9 cellular contexts compared by ENCODE assay signal in genomic region chr17:74971842-74972106, GRCh38. TPM values are rescaled to one million over a fixed set of nuclear protein-coding genes. Genes with fewer than 3 reads are reported as not detected.
DNase-seq lines count a peak whose midpoint lies in the region; ATAC-seq and TF ChIP-seq lines count a peak whose summit lies in the region.
"Had no signal": no experiment of that assay in that cellular context is flagged by ENCODE, and none has a peak within 500 bp of the region (broad histone marks: within the 10 kb centered on the region; RNA-seq: fewer than 3 reads in every experiment).

No MANE protein-coding gene starts in this region.

- no peaks in the 10 kb centered on the region for H3K9me3 ChIP-seq in CD8-positive, alpha-beta memory T cell (ENCODE audit: low read length)
- no peaks in the 10 kb centered on the region for H3K9me3 ChIP-seq in heart right ventricle
- no peaks in the 10 kb centered on the region for H3K9me3 ChIP-seq in prostate gland

- WGBS in heart right ventricle, 2 donors: 26 to 31% methylated on average over 9 of the region's 9 CpGs
- WGBS in prostate gland: 33% methylated on average over 9 of the region's 9 CpGs

- POLR2A ChIA-PET in CD8-positive, alpha-beta memory T cell (lab: Charles Lee): interaction anchor here (0.5 to 0.6 kb wide), 2 partner anchors 125 to 200 kb away, joined by 3 read pairs; no protein-coding TSS in a partner anchor

- no peaks in the 10 kb centered on the region for H3K36me3 ChIP-seq in CD8-positive, alpha-beta memory T cell (ENCODE audit: insufficient read depth, low read length)
- H3K36me3 ChIP-seq in heart right ventricle: no peaks in the 10 kb centered on the region
- H3K36me3 ChIP-seq in prostate gland: no peaks in the 10 kb centered on the region

- DNase-seq in CD8-positive, alpha-beta memory T cell: no peak
- DNase-seq in heart right ventricle: no peak
- DNase-seq in prostate gland (ENCODE audit: low spot score): no peak
- DNase-seq in activated gamma-delta T cell (lab: John Stamatoyannopoulos, UW): no peak
- no peak for DNase-seq in left lobe of liver (ENCODE audit: low spot score)
- DNase-seq in NCI-H1436 (lab: John Stamatoyannopoulos, UW): no peak
- DNase-seq in NK-92 (lab: John Stamatoyannopoulos, UW; ENCODE audit: unreplicated experiment): no peak
- DNase-seq: effector CD8-positive, alpha-beta T cell had no signal

- no peak overlapping the region for H3K27ac ChIP-seq in CD8-positive, alpha-beta memory T cell (ENCODE audit: low read depth, low read length)
- peak overlapping the region; percentile 54 to 86 (median 76) for H3K27ac ChIP-seq in heart right ventricle
- H3K27ac ChIP-seq in prostate gland: peak overlapping the region; percentile 74 to 78

- intact Hi-C loops in heart right ventricle (cut with DNase I) (loop anchor here in 1 of 10 donors (10.0 kb wide), 1 partner anchor 143 kb away; no protein-coding TSS in a partner anchor), prostate gland (cut with DNase I) (no loop called here)

- no peaks in the 10 kb centered on the region for H3K9me3 Mint-ChIP-seq in CD8-positive, alpha-beta memory T cell

- TF ChIP-seq CTCF in heart right ventricle (IDR thresholded peaks at IDR 0.05) (no peak), prostate gland (IDR thresholded peaks at IDR 0.05) (no peak)

- peaks cover 0 to 1% (median 0%) of the 10 kb centered on the region in 3 donors for H3K36me3 Mint-ChIP-seq in CD8-positive, alpha-beta memory T cell

- H3K27me3 Mint-ChIP-seq in CD8-positive, alpha-beta memory T cell: peaks cover 4 to 21% of the 10 kb centered on the region in 2 donors

- no peak overlapping the region for H3K4me3 ChIP-seq in CD8-positive, alpha-beta memory T cell (ENCODE audit: low read length)
- peak overlapping the region; percentile 53 to 90 (median 73) for H3K4me3 ChIP-seq in heart right ventricle
- H3K4me3 ChIP-seq in prostate gland: peak overlapping the region; percentile 60 to 65

- peak overlapping the region; percentile 59 to 89 (median 68) for H3K4me3 Mint-ChIP-seq in CD8-positive, alpha-beta memory T cell

- peak; percentile 29 for TF ChIP-seq POLR2A in prostate gland (IDR thresholded peaks at IDR 0.05)

- H3K27me3 ChIP-seq in CD8-positive, alpha-beta memory T cell (ENCODE audit: insufficient read depth, low read length, poor library complexity, severe bottlenecking): peaks cover 8% of the 10 kb centered on the region
- H3K27me3 ChIP-seq in heart right ventricle: peaks cover 0 to 51% (median 0%) of the 10 kb centered on the region in 7 donors
- H3K27me3 ChIP-seq in prostate gland (replicated peaks; ENCODE audit: insufficient read depth): no peaks in the 10 kb centered on the region

- H3K27ac Mint-ChIP-seq in CD8-positive, alpha-beta memory T cell: no peak overlapping the region

- peaks cover 13% of the 10 kb centered on the region for H3K4me1 ChIP-seq in CD8-positive, alpha-beta memory T cell (ENCODE audit: insufficient read depth, low read length)
- H3K4me1 ChIP-seq in heart right ventricle (peaks cover 5 to 34% (median 22%) of the 10 kb centered on the region in 9 donors), prostate gland (replicated peaks) (peaks cover 6% of the 10 kb centered on the region)

- ATAC-seq in SK-N-SH treated with all-trans-retinoic acid at 6 μM for 48 hours (peak; percentile 34; the same call in 2 of the 3 replicates), heart right ventricle (peak in 3 of 8 donors; percentile 5 to 44 (median 8)), left lobe of liver (no peak)

- peaks cover 5 to 20% (median 6%) of the 10 kb centered on the region in 3 donors for H3K4me1 Mint-ChIP-seq in CD8-positive, alpha-beta memory T cell

- CTCF ChIA-PET in CD8-positive, alpha-beta memory T cell (lab: Charles Lee): interaction anchor here (1.0 to 8.4 kb wide), 7 partner anchors 12 to 318 kb away, joined by 3 to 84 read pairs (median 6); partner anchors contain the start of genes CDR2L, MRPL58 and SLC25A19

TF ChIP-seq in SK-N-SH treated with all-trans-retinoic acid at 6 μM for 48 hours, 23 proteins besides CTCF, POLR2A, EP300 and RAD21:
- TF ChIP-seq OSR1 (CRISPR knock-in tag; IDR thresholded peaks at IDR 0.05) (no peak), ZNF8 (CRISPR knock-in tag; IDR thresholded peaks at IDR 0.05) (no peak), ISL1 (CRISPR knock-in tag; IDR thresholded peaks at IDR 0.05) (no peak), TOX (CRISPR knock-in tag; IDR thresholded peaks at IDR 0.05; ENCODE audit: borderline replicate concordance) (no peak)
- TF ChIP-seq, protein P1, sequence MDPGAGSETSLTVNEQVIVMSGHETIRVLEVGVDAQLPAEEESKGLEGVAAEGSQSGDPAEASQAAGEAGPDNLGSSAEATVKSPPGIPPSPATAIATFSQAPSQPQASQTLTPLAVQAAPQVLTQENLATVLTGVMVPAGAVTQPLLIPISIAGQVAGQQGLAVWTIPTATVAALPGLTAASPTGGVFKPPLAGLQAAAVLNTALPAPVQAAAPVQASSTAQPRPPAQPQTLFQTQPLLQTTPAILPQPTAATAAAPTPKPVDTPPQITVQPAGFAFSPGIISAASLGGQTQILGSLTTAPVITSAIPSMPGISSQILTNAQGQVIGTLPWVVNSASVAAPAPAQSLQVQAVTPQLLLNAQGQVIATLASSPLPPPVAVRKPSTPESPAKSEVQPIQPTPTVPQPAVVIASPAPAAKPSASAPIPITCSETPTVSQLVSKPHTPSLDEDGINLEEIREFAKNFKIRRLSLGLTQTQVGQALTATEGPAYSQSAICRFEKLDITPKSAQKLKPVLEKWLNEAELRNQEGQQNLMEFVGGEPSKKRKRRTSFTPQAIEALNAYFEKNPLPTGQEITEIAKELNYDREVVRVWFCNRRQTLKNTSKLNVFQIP (CRISPR knock-in tag; IDR thresholded peaks at IDR 0.05; ENCODE audit: borderline replicate concordance, low read depth): no peak
- TF ChIP-seq, protein P2, sequence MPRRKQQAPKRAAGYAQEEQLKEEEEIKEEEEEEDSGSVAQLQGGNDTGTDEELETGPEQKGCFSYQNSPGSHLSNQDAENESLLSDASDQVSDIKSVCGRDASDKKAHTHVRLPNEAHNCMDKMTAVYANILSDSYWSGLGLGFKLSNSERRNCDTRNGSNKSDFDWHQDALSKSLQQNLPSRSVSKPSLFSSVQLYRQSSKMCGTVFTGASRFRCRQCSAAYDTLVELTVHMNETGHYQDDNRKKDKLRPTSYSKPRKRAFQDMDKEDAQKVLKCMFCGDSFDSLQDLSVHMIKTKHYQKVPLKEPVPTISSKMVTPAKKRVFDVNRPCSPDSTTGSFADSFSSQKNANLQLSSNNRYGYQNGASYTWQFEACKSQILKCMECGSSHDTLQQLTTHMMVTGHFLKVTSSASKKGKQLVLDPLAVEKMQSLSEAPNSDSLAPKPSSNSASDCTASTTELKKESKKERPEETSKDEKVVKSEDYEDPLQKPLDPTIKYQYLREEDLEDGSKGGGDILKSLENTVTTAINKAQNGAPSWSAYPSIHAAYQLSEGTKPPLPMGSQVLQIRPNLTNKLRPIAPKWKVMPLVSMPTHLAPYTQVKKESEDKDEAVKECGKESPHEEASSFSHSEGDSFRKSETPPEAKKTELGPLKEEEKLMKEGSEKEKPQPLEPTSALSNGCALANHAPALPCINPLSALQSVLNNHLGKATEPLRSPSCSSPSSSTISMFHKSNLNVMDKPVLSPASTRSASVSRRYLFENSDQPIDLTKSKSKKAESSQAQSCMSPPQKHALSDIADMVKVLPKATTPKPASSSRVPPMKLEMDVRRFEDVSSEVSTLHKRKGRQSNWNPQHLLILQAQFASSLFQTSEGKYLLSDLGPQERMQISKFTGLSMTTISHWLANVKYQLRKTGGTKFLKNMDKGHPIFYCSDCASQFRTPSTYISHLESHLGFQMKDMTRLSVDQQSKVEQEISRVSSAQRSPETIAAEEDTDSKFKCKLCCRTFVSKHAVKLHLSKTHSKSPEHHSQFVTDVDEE (CRISPR knock-in tag; IDR thresholded peaks at IDR 0.05): no peak

RNA-seq across cellular contexts. Expression of gene HID1, which starts 0.8 kb away (rescaled TPM):
- 1 to 10 TPM in 1 of 2 experiments, under 1 TPM in 1; 0.91 to 2.3 TPM for total RNA-seq in CD8-positive, alpha-beta memory T cell
- polyA plus RNA-seq in CD8-positive, alpha-beta memory T cell: 5.2 TPM
- total RNA-seq in heart right ventricle (10 to 100 TPM in 4 of 10 donors, 1 to 10 TPM in 6; 3.9 to 15.5 (median 9.5) TPM), prostate gland (100 to 1,000 TPM in 1 of 2 donors, 10 to 100 TPM in 1; 87.1 to 101 TPM), left lobe of liver (5.9 TPM)
- 10 to 100 TPM in 1 of 2 donors, 1 to 10 TPM in 1; 8.0 to 23.8 TPM for polyA plus RNA-seq in heart right ventricle

RNA-seq across cellular contexts. Expression of gene CDR2L, which starts 15.7 kb away (rescaled TPM):
- total RNA-seq in CD8-positive, alpha-beta memory T cell: 1 to 10 TPM; 1.5 to 1.7 TPM
- 0.06 TPM for polyA plus RNA-seq in CD8-positive, alpha-beta memory T cell
- total RNA-seq in heart right ventricle: 10 to 100 TPM; 10.8 to 25.3 (median 16.3) TPM
- 10 to 100 TPM in 1 of 2 donors, 1 to 10 TPM in 1; 8.5 to 11.9 TPM for polyA plus RNA-seq in heart right ventricle
- total RNA-seq in prostate gland: 10 to 100 TPM; 13.7 to 34.9 TPM
- total RNA-seq in left lobe of liver: 1.2 TPM

RNA-seq across cellular contexts. Expression of gene OTOP3, which starts 36.1 kb away (rescaled TPM):
- not detected for total RNA-seq in CD8-positive, alpha-beta memory T cell
- polyA plus RNA-seq in CD8-positive, alpha-beta memory T cell: not detected
- total RNA-seq in heart right ventricle (not detected), prostate gland (not detected), left lobe of liver (not detected)
- not detected for polyA plus RNA-seq in heart right ventricle

RNA-seq across cellular contexts. Expression of gene MRPL58, which starts 40.7 kb away (rescaled TPM):
- 10 to 100 TPM; 65.5 to 68.8 TPM for total RNA-seq in CD8-positive, alpha-beta memory T cell
- polyA plus RNA-seq in CD8-positive, alpha-beta memory T cell: 48.0 TPM
- 10 to 100 TPM; 43.7 to 64.1 (median 51.7) TPM for total RNA-seq in heart right ventricle
- polyA plus RNA-seq in heart right ventricle: 10 to 100 TPM; 71.8 to 72.3 TPM
- total RNA-seq in prostate gland: 10 to 100 TPM; 28.4 to 73.8 TPM
- 25.8 TPM for total RNA-seq in left lobe of liver

RNA-seq across cellular contexts. Expression of gene OTOP2, which starts 47.7 kb away (rescaled TPM):
- not detected for total RNA-seq in CD8-positive, alpha-beta memory T cell
- polyA plus RNA-seq in CD8-positive, alpha-beta memory T cell: not detected
- total RNA-seq in heart right ventricle (not detected), prostate gland (under 1 TPM in 1 of 2 donors, not detected in 1; 0.85 TPM), left lobe of liver (not detected)
- not detected for polyA plus RNA-seq in heart right ventricle

Comparison
In these comparisons a context has a peak if more than half of its experiments do, and no peak if none do; other contexts are left out.
1. RNA of gene HID1, which starts 0.8 kb away (total RNA-seq): 87.1 to 101 TPM in prostate gland; 3.9 to 15.5 TPM in heart right ventricle, 5.9 TPM in left lobe of liver (single experiment) and 0.91 to 2.3 TPM in CD8-positive, alpha-beta memory T cell; every median in the first group is over 4 times any median in the second.